In genomic region chr19:6239401-6239844, GRCh38 we compare ENCODE assay signal across 2 cellular contexts.
TF ChIP-seq lines count a peak whose summit lies in the region.

No MANE protein-coding gene starts in this region.

TF ChIP-seq in SK-N-SH, 30 proteins besides CTCF, POLR2A, EP300 and RAD21 (continued from another document):
- TF ChIP-seq MEF2A (IDR thresholded peaks at IDR 0.05; ENCODE audit: borderline replicate concordance, low read depth): no peak
- no peak for TF ChIP-seq FOXJ3 (CRISPR knock-in tag; IDR thresholded peaks at IDR 0.05)
- TF ChIP-seq, protein P1, sequence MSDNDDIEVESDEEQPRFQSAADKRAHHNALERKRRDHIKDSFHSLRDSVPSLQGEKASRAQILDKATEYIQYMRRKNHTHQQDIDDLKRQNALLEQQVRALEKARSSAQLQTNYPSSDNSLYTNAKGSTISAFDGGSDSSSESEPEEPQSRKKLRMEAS (IDR thresholded peaks at IDR 0.05; ENCODE audit: low read depth): no peak
- no peak for TF ChIP-seq REST (IDR thresholded peaks at IDR 0.05; ENCODE audit: low read depth, low read length)
- no peak for TF ChIP-seq JUND (IDR thresholded peaks at IDR 0.05)
- no peak for TF ChIP-seq POLR2AphosphoS5 (IDR thresholded peaks at IDR 0.05; ENCODE audit: low read depth, low read length)
- TF ChIP-seq SMC3 (IDR thresholded peaks at IDR 0.05; ENCODE audit: low read depth, low read length): no peak
- no peak for TF ChIP-seq RCOR1 (IDR thresholded peaks at IDR 0.05; ENCODE audit: low read length)

TF ChIP-seq in SK-N-SH treated with all-trans-retinoic acid at 6 μM for 48 hours, 23 proteins besides CTCF, POLR2A, EP300 and RAD21 (continued from another document):
- TF ChIP-seq, protein P2, sequence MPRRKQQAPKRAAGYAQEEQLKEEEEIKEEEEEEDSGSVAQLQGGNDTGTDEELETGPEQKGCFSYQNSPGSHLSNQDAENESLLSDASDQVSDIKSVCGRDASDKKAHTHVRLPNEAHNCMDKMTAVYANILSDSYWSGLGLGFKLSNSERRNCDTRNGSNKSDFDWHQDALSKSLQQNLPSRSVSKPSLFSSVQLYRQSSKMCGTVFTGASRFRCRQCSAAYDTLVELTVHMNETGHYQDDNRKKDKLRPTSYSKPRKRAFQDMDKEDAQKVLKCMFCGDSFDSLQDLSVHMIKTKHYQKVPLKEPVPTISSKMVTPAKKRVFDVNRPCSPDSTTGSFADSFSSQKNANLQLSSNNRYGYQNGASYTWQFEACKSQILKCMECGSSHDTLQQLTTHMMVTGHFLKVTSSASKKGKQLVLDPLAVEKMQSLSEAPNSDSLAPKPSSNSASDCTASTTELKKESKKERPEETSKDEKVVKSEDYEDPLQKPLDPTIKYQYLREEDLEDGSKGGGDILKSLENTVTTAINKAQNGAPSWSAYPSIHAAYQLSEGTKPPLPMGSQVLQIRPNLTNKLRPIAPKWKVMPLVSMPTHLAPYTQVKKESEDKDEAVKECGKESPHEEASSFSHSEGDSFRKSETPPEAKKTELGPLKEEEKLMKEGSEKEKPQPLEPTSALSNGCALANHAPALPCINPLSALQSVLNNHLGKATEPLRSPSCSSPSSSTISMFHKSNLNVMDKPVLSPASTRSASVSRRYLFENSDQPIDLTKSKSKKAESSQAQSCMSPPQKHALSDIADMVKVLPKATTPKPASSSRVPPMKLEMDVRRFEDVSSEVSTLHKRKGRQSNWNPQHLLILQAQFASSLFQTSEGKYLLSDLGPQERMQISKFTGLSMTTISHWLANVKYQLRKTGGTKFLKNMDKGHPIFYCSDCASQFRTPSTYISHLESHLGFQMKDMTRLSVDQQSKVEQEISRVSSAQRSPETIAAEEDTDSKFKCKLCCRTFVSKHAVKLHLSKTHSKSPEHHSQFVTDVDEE (CRISPR knock-in tag; IDR thresholded peaks at IDR 0.05): no peak
- TF ChIP-seq RARB (CRISPR knock-in tag; IDR thresholded peaks at IDR 0.05) (no peak), OSR1 (CRISPR knock-in tag; IDR thresholded peaks at IDR 0.05) (no peak), ISL1 (CRISPR knock-in tag; IDR thresholded peaks at IDR 0.05) (no peak), ZNF8 (CRISPR knock-in tag; IDR thresholded peaks at IDR 0.05) (no peak), CSRNP3 (CRISPR knock-in tag; IDR thresholded peaks at IDR 0.05) (no peak), ZC3H10 (CRISPR knock-in tag; IDR thresholded peaks at IDR 0.05) (no peak), ARNTL (CRISPR knock-in tag; IDR thresholded peaks at IDR 0.05; ENCODE audit: borderline replicate concordance, low read depth) (no peak), BACH2 (CRISPR knock-in tag; IDR thresholded peaks at IDR 0.05; ENCODE audit: borderline replicate concordance) (no peak), GLIS3 (CRISPR knock-in tag; IDR thresholded peaks at IDR 0.05) (no peak)
- TF ChIP-seq, protein P3, sequence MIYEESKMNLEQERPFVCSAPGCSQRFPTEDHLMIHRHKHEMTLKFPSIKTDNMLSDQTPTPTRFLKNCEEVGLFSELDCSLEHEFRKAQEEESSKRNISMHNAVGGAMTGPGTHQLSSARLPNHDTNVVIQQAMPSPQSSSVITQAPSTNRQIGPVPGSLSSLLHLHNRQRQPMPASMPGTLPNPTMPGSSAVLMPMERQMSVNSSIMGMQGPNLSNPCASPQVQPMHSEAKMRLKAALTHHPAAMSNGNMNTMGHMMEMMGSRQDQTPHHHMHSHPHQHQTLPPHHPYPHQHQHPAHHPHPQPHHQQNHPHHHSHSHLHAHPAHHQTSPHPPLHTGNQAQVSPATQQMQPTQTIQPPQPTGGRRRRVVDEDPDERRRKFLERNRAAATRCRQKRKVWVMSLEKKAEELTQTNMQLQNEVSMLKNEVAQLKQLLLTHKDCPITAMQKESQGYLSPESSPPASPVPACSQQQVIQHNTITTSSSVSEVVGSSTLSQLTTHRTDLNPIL (CRISPR knock-in tag; IDR thresholded peaks at IDR 0.05; ENCODE audit: low read depth): no peak
- TF ChIP-seq, protein P4, sequence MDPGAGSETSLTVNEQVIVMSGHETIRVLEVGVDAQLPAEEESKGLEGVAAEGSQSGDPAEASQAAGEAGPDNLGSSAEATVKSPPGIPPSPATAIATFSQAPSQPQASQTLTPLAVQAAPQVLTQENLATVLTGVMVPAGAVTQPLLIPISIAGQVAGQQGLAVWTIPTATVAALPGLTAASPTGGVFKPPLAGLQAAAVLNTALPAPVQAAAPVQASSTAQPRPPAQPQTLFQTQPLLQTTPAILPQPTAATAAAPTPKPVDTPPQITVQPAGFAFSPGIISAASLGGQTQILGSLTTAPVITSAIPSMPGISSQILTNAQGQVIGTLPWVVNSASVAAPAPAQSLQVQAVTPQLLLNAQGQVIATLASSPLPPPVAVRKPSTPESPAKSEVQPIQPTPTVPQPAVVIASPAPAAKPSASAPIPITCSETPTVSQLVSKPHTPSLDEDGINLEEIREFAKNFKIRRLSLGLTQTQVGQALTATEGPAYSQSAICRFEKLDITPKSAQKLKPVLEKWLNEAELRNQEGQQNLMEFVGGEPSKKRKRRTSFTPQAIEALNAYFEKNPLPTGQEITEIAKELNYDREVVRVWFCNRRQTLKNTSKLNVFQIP (CRISPR knock-in tag; IDR thresholded peaks at IDR 0.05; ENCODE audit: borderline replicate concordance, low read depth): no peak
